8 cellular contexts compared by ENCODE assay signal in genomic region chr16:727291-727977, GRCh38. TPM values are rescaled to one million over a fixed set of nuclear protein-coding genes. Genes with fewer than 3 reads are reported as not detected.
A peak's percentile ranks its signal among the peaks of the same experiment; 100 is the strongest.
DNase-seq lines count a peak whose midpoint lies in the region; ATAC-seq and TF ChIP-seq lines count a peak whose summit lies in the region.

No MANE protein-coding gene starts in this region.

- H3K9me3 ChIP-seq in HUES6 (ENCODE audit: control insufficient read depth, insufficient read depth, low read depth, low read length), result no peaks in the 10 kb centered on the region
- no peaks in the 10 kb centered on the region for H3K9me3 ChIP-seq in adipocyte (ENCODE audit: control insufficient read depth, low read length)
- H3K9me3 ChIP-seq in left lung, result no peaks in the 10 kb centered on the region
- no peaks in the 10 kb centered on the region for H3K9me3 ChIP-seq in upper lobe of left lung

- H3K4me3 ChIP-seq in HUES6 (ENCODE audit: low read depth, low read length) (peak overlapping the region; percentile 71), adipocyte (ENCODE audit: low read length) (peak overlapping the region; percentile 79), left lung (peak overlapping the region; percentile 24 to 49), upper lobe of left lung (peak overlapping the region; percentile 30 to 65 (median 59))

- H3K9ac ChIP-seq in HUES6 (ENCODE audit: low read length) (peak overlapping the region; percentile 60), adipocyte (ENCODE audit: low read length) (peak overlapping the region; percentile 86)

- intact Hi-C loops in left lung (cut with DNase I), result no loop called here

- H3K27ac ChIP-seq in HUES6 (ENCODE audit: low read depth, low read length), result no peak overlapping the region
- H3K27ac ChIP-seq in left lung, result no peak overlapping the region
- peak overlapping the region in 2 of 4 donors; percentile 52 to 53 for H3K27ac ChIP-seq in upper lobe of left lung

- H3K27me3 ChIP-seq in HUES6 (ENCODE audit: control insufficient read depth, insufficient read depth, low read length), result peaks cover 19% of the 10 kb centered on the region
- H3K27me3 ChIP-seq in adipocyte (replicated peaks; ENCODE audit: control insufficient read depth, insufficient read depth, low read length), result no peaks in the 10 kb centered on the region
- peaks cover 0 to 45% of the 10 kb centered on the region in 2 donors for H3K27me3 ChIP-seq in left lung
- H3K27me3 ChIP-seq in upper lobe of left lung, result peaks cover 0 to 29% (median 17%) of the 10 kb centered on the region in 4 donors

- TF ChIP-seq POLR2A in upper lobe of left lung (IDR thresholded peaks at IDR 0.05), result peak in 1 of 4 donors; percentile 3

- H3K36me3 ChIP-seq in HUES6 (ENCODE audit: control insufficient read depth, insufficient read depth, low read length) (peaks cover 17% of the 10 kb centered on the region), adipocyte (ENCODE audit: control insufficient read depth, insufficient read depth, low read length, severe bottlenecking) (no peaks in the 10 kb centered on the region), left lung (peaks cover 0 to 28% of the 10 kb centered on the region in 2 donors), upper lobe of left lung (peaks cover 0 to 18% (median 11%) of the 10 kb centered on the region in 4 donors)

- TF ChIP-seq CTCF in GM10266 (IDR thresholded peaks at IDR 0.05; ENCODE audit: control insufficient read depth, insufficient read depth, low read depth, missing control alignments) (no peak), left lung (IDR thresholded peaks at IDR 0.05) (no peak), upper lobe of left lung (IDR thresholded peaks at IDR 0.05) (no peak)

- WGBS in upper lobe of left lung, 2 donors, result 1% methylated on average over 19 of the region's 61 CpGs; no CpG with 5 or more reads in 1 of the 2 donors

- TF ChIP-seq EP300 in upper lobe of left lung (IDR thresholded peaks at IDR 0.05), result no peak

- peak; percentile 8 for ATAC-seq in left lung
- peak in 1 of 2 donors; percentile 6 for ATAC-seq in upper lobe of left lung (ENCODE audit: low FRiP score in 2 of 2)
- no peak for ATAC-seq in GM19023 (IDR thresholded peaks at IDR 0.05; ENCODE audit: unreplicated experiment)

- H3K4me1 ChIP-seq in HUES6 (ENCODE audit: control insufficient read depth, insufficient read depth, low read length) (peaks cover 3% of the 10 kb centered on the region; the same call in 1 of the 2 replicates), adipocyte (ENCODE audit: control insufficient read depth, insufficient read depth, low read length) (peaks cover 6% of the 10 kb centered on the region), left lung (peaks cover 12 to 29% of the 10 kb centered on the region in 2 donors), upper lobe of left lung (peaks cover 20 to 38% (median 28%) of the 10 kb centered on the region in 4 donors)

- DNase-seq in GM10266 (ENCODE audit: extremely low spot score) (peak; percentile 78), adipocyte (ENCODE audit: low read depth) (peak; percentile 44), left lung (no peak), upper lobe of left lung (peak in 1 of 2 donors; percentile 86), SHP77 (lab: John Stamatoyannopoulos, UW) (no peak), Kasumi-1 (lab: John Stamatoyannopoulos, UW) (no peak)

RNA-seq across cellular contexts. Expression of gene HAGHL, which starts 0.5 kb away (rescaled TPM):
- total RNA-seq in left lung (1 to 10 TPM; 8.7 to 9.9 TPM), upper lobe of left lung (10 to 100 TPM in 5 of 6 donors, 1 to 10 TPM in 1; 4.0 to 43.0 (median 13.5) TPM)

RNA-seq across cellular contexts. Expression of gene CCDC78, which starts 1.2 kb away (rescaled TPM):
- total RNA-seq in left lung (10 to 100 TPM in 1 of 2 donors, under 1 TPM in 1; 0.96 to 13.7 TPM), upper lobe of left lung (10 to 100 TPM in 5 of 6 donors, 1 to 10 TPM in 1; 3.5 to 69.1 (median 23.3) TPM)

RNA-seq across cellular contexts. Expression of gene ANTKMT, which starts 6.5 kb away (rescaled TPM):
- total RNA-seq in left lung (10 to 100 TPM; 45.8 to 52.9 TPM), upper lobe of left lung (10 to 100 TPM; 38.7 to 69.7 (median 55.7) TPM)

RNA-seq across cellular contexts. Expression of gene METRN, which starts 12.5 kb away (rescaled TPM):
- 10 to 100 TPM; 37.0 to 57.3 TPM for total RNA-seq in left lung
- total RNA-seq in upper lobe of left lung, result 10 to 100 TPM; 22.0 to 56.0 (median 40.8) TPM

RNA-seq across cellular contexts. Expression of gene CIAO3, which starts 13.4 kb away (rescaled TPM):
- total RNA-seq in left lung (10 to 100 TPM; 26.7 to 28.2 TPM), upper lobe of left lung (10 to 100 TPM; 27.8 to 96.4 (median 33.1) TPM)

Comparison
In these comparisons a context has a peak if more than half of its experiments do, and no peak if none do; other contexts are left out.
1. DNase-seq: peak in GM10266 (single experiment) and adipocyte (single experiment); none in left lung (0 of 2), SHP77 (0 of 2) and Kasumi-1 (0 of 2).
2. Peak in every context shown above with its lines, with median percentiles within 50 percentile points of each other: H3K4me3 ChIP-seq.